Comparison of ENCODE assay signal across 8 cellular contexts in genomic region chr15:58933311-58934113, GRCh38. TPM values are rescaled to one million over a fixed set of nuclear protein-coding genes. Genes with fewer than 3 reads are reported as not detected.
DNase-seq lines count a peak whose midpoint lies in the region; ATAC-seq and TF ChIP-seq lines count a peak whose summit lies in the region.

TSS of gene SLTM (minus strand) at chr15:58933679. CDS start at chr15:58933565, 114 bp downstream.

- H3K4me3 Mint-ChIP-seq in activated CD4-positive, alpha-beta T cell treated with anti-CD3 and anti-CD28 coated beads, Interleukin-2, amount 10 ng/mL, durations not matched to agents 7 days and 5 days: peak within 1 kb of the TSS; percentile 99

- H3K4me1 Mint-ChIP-seq in activated CD4-positive, alpha-beta T cell treated with anti-CD3 and anti-CD28 coated beads, Interleukin-2, amount 10 ng/mL, durations not matched to agents 7 days and 5 days: peaks cover 28% of the 10 kb centered on the region

- peak; percentile 84 for ATAC-seq in GM19351 (IDR thresholded peaks at IDR 0.05; ENCODE audit: unreplicated experiment)
- peak; percentile 79 for ATAC-seq in HG03520 (IDR thresholded peaks at IDR 0.05; ENCODE audit: unreplicated experiment)
- peak; percentile 97 for ATAC-seq in left lung

- no peaks in the 10 kb centered on the region for H3K9me3 ChIP-seq in left lung

- H3K9me3 Mint-ChIP-seq in activated CD4-positive, alpha-beta T cell treated with anti-CD3 and anti-CD28 coated beads, Interleukin-2, amount 10 ng/mL, durations not matched to agents 7 days and 5 days: no peaks in the 10 kb centered on the region

- H3K36me3 Mint-ChIP-seq in activated CD4-positive, alpha-beta T cell treated with anti-CD3 and anti-CD28 coated beads, Interleukin-2, amount 10 ng/mL, durations not matched to agents 7 days and 5 days (ENCODE audit: low read depth): peaks cover 16% of the 10 kb centered on the region

- no peaks in the 10 kb centered on the region for H3K27me3 Mint-ChIP-seq in activated CD4-positive, alpha-beta T cell treated with anti-CD3 and anti-CD28 coated beads, Interleukin-2, amount 10 ng/mL, durations not matched to agents 7 days and 5 days

- CTCF ChIA-PET in activated CD4-positive, alpha-beta T cell treated with anti-CD3 and anti-CD28 coated beads, Interleukin-2, amount 10 ng/mL, durations not matched to agents 7 days and 5 days (lab: Charles Lee): interaction anchor here (0.5 to 0.6 kb wide), 2 partner anchors 30 to 94 kb away, joined by 3 to 5 read pairs; no protein-coding TSS in a partner anchor

- peak within 1 kb of the TSS; percentile 68 to 77 for H3K4me3 ChIP-seq in left lung

- DNase-seq in NCI-H69 (lab: John Stamatoyannopoulos, UW) (peak; percentile 98), cortex of kidney (lab: John Stamatoyannopoulos, UW) (peak; percentile 52), left lung (peak; percentile 94 to 98)
- DNase-seq in activated CD4-positive, alpha-beta T cell treated with anti-CD3 and anti-CD28 coated beads, Interleukin-2, amount 10 ng/mL, durations not matched to agents 7 days and 5 days: peak; percentile 92
- DNase-seq in stimulated activated CD4-positive, alpha-beta T cell treated with anti-CD3 and anti-CD28 coated beads, Interleukin-2, amount 100 ng/mL, for 4 hours (ENCODE audit: low read depth): peak; percentile 92

- no peaks in the 10 kb centered on the region for H3K27me3 ChIP-seq in left lung

- H3K27ac ChIP-seq in C4-2B (peak within 1 kb of the TSS; percentile 95), left lung (peak within 1 kb of the TSS; percentile 96 to 100)

- H3K27ac Mint-ChIP-seq in activated CD4-positive, alpha-beta T cell treated with anti-CD3 and anti-CD28 coated beads, Interleukin-2, amount 10 ng/mL, durations not matched to agents 7 days and 5 days: peak within 1 kb of the TSS; percentile 100

- intact Hi-C loops in left lung (cut with DNase I): no loop called here

- peaks cover 11 to 32% of the 10 kb centered on the region in 2 donors for H3K4me1 ChIP-seq in left lung

- H3K36me3 ChIP-seq in left lung: peaks cover 0 to 11% of the 10 kb centered on the region in 2 donors

- POLR2A ChIA-PET in activated CD4-positive, alpha-beta T cell treated with anti-CD3 and anti-CD28 coated beads, Interleukin-2, amount 10 ng/mL, durations not matched to agents 7 days and 5 days (lab: Charles Lee): interaction anchor here (1.0 kb wide), 1 partner anchor 183 kb away, joined by 5 read pairs; no protein-coding TSS in a partner anchor

- TF ChIP-seq CTCF in C4-2B (conservative IDR thresholded peaks at IDR 0.05): peak; percentile 39
- TF ChIP-seq CTCF in left lung (IDR thresholded peaks at IDR 0.05): peak in 1 of 2 donors; percentile 31

RNA-seq across cellular contexts. Expression of gene SLTM, which starts in this region (rescaled TPM):
- 100 to 1,000 TPM; 116 to 128 TPM for total RNA-seq in activated CD4-positive, alpha-beta T cell treated with anti-CD3 and anti-CD28 coated beads, Interleukin-2, amount 10 ng/mL, durations not matched to agents 7 days and 5 days
- 10 to 100 TPM; 57.4 to 87.7 TPM for total RNA-seq in left lung

Comparison
In these comparisons a context has a peak if more than half of its experiments do, and no peak if none do; other contexts are left out.
1. Peak in every context shown above with its lines: DNase-seq, ATAC-seq, H3K4me3 ChIP-seq and H3K27ac ChIP-seq.